8 cellular contexts compared by ENCODE assay signal in the genomic region with DNA sequence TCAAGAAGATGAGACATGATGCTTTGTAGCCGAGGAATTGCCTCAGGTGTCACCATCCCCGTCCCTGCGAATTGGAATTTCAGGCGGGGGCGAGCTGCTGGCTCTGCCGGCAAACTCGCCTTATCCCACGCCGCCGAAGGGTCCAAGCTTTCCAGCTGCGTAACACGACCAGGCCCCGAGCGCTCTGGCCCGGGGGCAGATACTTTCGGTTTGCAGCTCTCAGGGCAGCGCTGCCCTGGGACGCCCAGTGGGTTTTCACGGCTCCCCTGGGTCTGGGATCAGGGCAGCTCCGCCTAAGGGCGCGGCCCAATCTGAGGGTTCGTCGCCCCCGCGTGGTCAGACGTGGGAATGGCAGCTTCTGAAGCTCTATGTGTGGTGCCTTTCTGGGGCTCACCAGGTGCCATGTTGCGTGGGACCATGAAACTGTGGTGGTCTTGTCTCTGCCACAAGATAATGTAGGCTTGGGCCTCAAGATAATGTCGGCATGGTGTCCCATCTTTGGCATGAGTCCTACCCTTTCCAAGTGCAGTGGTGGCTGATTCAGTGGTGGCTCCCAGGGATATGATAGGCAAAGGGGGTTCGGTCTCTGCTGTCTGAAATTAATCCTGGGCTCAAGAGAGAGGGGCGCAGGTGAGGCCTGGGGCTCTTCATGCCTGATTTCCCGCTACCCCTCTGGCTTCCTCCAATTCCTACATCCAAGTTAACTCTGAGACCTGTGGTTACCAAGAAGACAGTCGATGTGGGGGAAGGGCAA. TPM values are rescaled to one million over a fixed set of nuclear protein-coding genes. Genes with fewer than 3 reads are reported as not detected.
DNase-seq lines count a peak whose midpoint lies in the region; ATAC-seq and TF ChIP-seq lines count a peak whose summit lies in the region.

No MANE protein-coding gene starts in this region.

- H3K4me2 ChIP-seq in fibroblast of lung (ENCODE audit: extremely low read depth, insufficient read depth, low read length): peak overlapping the region; percentile 71

- H3K4me3 ChIP-seq in CD4-positive, CD25-positive, alpha-beta regulatory T cell (ENCODE audit: low read depth, low read length): peak overlapping the region; percentile 62
- H3K4me3 ChIP-seq in fibroblast of lung (replicated peaks in 1 of 4; ENCODE audit: control extremely low read depth in 1 of 4, insufficient read depth in 1 of 4, low read depth in 3 of 4, low read length in 4 of 4): peak overlapping the region; percentile 41 to 72 (median 54)

- no peaks in the 10 kb centered on the region for H4K20me1 ChIP-seq in fibroblast of lung (ENCODE audit: control insufficient read depth, extremely low read depth, insufficient read depth, low read length)

- H3K27me3 ChIP-seq in CD4-positive, CD25-positive, alpha-beta regulatory T cell (ENCODE audit: control insufficient read depth, insufficient read depth, low read length): no peaks in the 10 kb centered on the region
- no peaks in the 10 kb centered on the region for H3K27me3 ChIP-seq in fibroblast of lung (ENCODE audit: control insufficient read depth, insufficient read depth, low read length)

- H3K9ac ChIP-seq in fibroblast of lung (ENCODE audit: insufficient read depth, low read length): peak overlapping the region; percentile 61

- no peaks in the 10 kb centered on the region for H3K9me3 ChIP-seq in CD4-positive, CD25-positive, alpha-beta regulatory T cell (ENCODE audit: control insufficient read depth in 2 of 2, low read length in 2 of 2)
- no peaks in the 10 kb centered on the region for H3K9me3 ChIP-seq in fibroblast of lung (ENCODE audit: control insufficient read depth, insufficient read depth, low read depth, low read length)

- peaks cover 3% of the 10 kb centered on the region for H3K36me3 Mint-ChIP-seq in CD4-positive, CD25-positive, alpha-beta regulatory T cell
- H3K36me3 Mint-ChIP-seq in naive B cell: no peaks in the 10 kb centered on the region

- no peaks in the 10 kb centered on the region for H3K9me3 Mint-ChIP-seq in CD4-positive, CD25-positive, alpha-beta regulatory T cell
- peaks cover 0 to 7% (median 4%) of the 10 kb centered on the region in 7 donors for H3K9me3 Mint-ChIP-seq in naive B cell

- H3K27ac Mint-ChIP-seq in CD4-positive, CD25-positive, alpha-beta regulatory T cell: peak overlapping the region in 1 of 3 donors; percentile 68
- H3K27ac Mint-ChIP-seq in naive B cell: peak overlapping the region; percentile 34 to 83 (median 61)

- H3K27me3 Mint-ChIP-seq in CD4-positive, CD25-positive, alpha-beta regulatory T cell: no peaks in the 10 kb centered on the region
- peaks cover 0 to 5% (median 0%) of the 10 kb centered on the region in 3 donors for H3K27me3 Mint-ChIP-seq in naive B cell

- peak overlapping the region; percentile 50 to 92 (median 82) for H3K4me3 Mint-ChIP-seq in CD4-positive, CD25-positive, alpha-beta regulatory T cell
- peak overlapping the region; percentile 74 to 90 (median 86) for H3K4me3 Mint-ChIP-seq in naive B cell

- no peak overlapping the region for H3K27ac ChIP-seq in CD4-positive, CD25-positive, alpha-beta regulatory T cell (ENCODE audit: insufficient read depth, low read length, poor library complexity, severe bottlenecking)
- peak overlapping the region; percentile 40 for H3K27ac ChIP-seq in fibroblast of lung (ENCODE audit: insufficient read depth, low read length)

- no peaks in the 10 kb centered on the region for H3K79me2 ChIP-seq in fibroblast of lung (ENCODE audit: control insufficient read depth, insufficient read depth, low read length)

- DNase-seq in CD4-positive, CD25-positive, alpha-beta regulatory T cell: peak; percentile 78 to 85 (median 81)
- peak; percentile 93 for DNase-seq in HuH-7 (ENCODE audit: low spot score)
- DNase-seq in OCI-M2 (lab: John Stamatoyannopoulos, UW; ENCODE audit: unreplicated experiment): peak; percentile 23
- peak; percentile 75 for DNase-seq in activated T-helper 1 cell treated with Interleukin-2 at 50 U/mL for 16 hours (ENCODE audit: low read depth)
- peak; percentile 70 to 82 for DNase-seq in fibroblast of lung (ENCODE audit: low read depth in 2 of 2)
- peak; percentile 77 for DNase-seq in naive B cell
- peak; percentile 63 to 73 for DNase-seq in stimulated activated CD8-positive, alpha-beta memory T cell treated with anti-CD3 and anti-CD28 coated beads, Interleukin-7, amount 100 ng/mL, for 48 hours (ENCODE audit: extremely low read depth in 1 of 2, low read depth in 1 of 2)

- TF ChIP-seq CTCF in fibroblast of lung (conservative IDR thresholded peaks at IDR 0.05 in 1 of 2, IDR thresholded peaks at IDR 0.05 in 1 of 2; ENCODE audit: low read depth in 1 of 2, low read length in 2 of 2): peak; percentile 90 to 97

- peaks cover 9% of the 10 kb centered on the region for H3K4me1 ChIP-seq in CD4-positive, CD25-positive, alpha-beta regulatory T cell (ENCODE audit: control insufficient read depth, insufficient read depth, low read length, poor library complexity, severe bottlenecking)
- H3K4me1 ChIP-seq in fibroblast of lung (ENCODE audit: control insufficient read depth, extremely low read depth, insufficient read depth, low read length): no peaks in the 10 kb centered on the region

- H3K36me3 ChIP-seq in CD4-positive, CD25-positive, alpha-beta regulatory T cell (ENCODE audit: control insufficient read depth, insufficient read depth, low read length): peaks cover 4% of the 10 kb centered on the region
- no peaks in the 10 kb centered on the region for H3K36me3 ChIP-seq in fibroblast of lung (ENCODE audit: control insufficient read depth, insufficient read depth, low read length)

- ATAC-seq in CD4-positive, CD25-positive, alpha-beta regulatory T cell (ENCODE audit: low read depth in 2 of 2): peak; percentile 97 to 98
- ATAC-seq in GM19455 (IDR thresholded peaks at IDR 0.05; ENCODE audit: unreplicated experiment) (peak; percentile 65), naive B cell (ENCODE audit: low read depth in 2 of 2) (peak; percentile 75 to 78)

- H3K4me1 Mint-ChIP-seq in CD4-positive, CD25-positive, alpha-beta regulatory T cell: peaks cover 0 to 17% (median 9%) of the 10 kb centered on the region in 4 donors
- peaks cover 23 to 44% (median 34%) of the 10 kb centered on the region in 3 donors for H3K4me1 Mint-ChIP-seq in naive B cell

- peak overlapping the region; percentile 60 for H2AFZ ChIP-seq in fibroblast of lung (ENCODE audit: low read length)

RNA-seq across cellular contexts. Expression of a gene that starts 21.0 kb away (rescaled TPM):
- total RNA-seq in CD4-positive, CD25-positive, alpha-beta regulatory T cell: 137 TPM
- 100 to 1,000 TPM in 1 of 4 donors, 10 to 100 TPM in 3; 80.3 to 102 (median 91.7) TPM for polyA plus RNA-seq in CD4-positive, CD25-positive, alpha-beta regulatory T cell
- 25.8 and 26.2 TPM in 2 replicates for total RNA-seq in fibroblast of lung
- polyA plus RNA-seq in fibroblast of lung: 53.9 and 70.0 TPM in 2 replicates
- polyA plus RNA-seq in fibroblast of lung (2012): 95.8 and 97.6 TPM in 2 replicates
- 189 and 267 TPM in 2 replicates for polyA minus RNA-seq in fibroblast of lung (ENCODE audit: low replicate concordance)
- polyA plus RNA-seq in naive B cell (ENCODE audit: low read depth in 6 of 6): 100 to 1,000 TPM in 1 of 6 donors, 10 to 100 TPM in 5; 62.0 to 113 (median 77.9) TPM

RNA-seq across cellular contexts. Expression of a gene that starts 28.8 kb away (rescaled TPM):
- total RNA-seq in CD4-positive, CD25-positive, alpha-beta regulatory T cell: 15.1 TPM
- polyA plus RNA-seq in CD4-positive, CD25-positive, alpha-beta regulatory T cell: 10 to 100 TPM; 19.5 to 23.5 (median 21.7) TPM
- 3.9 and 4.8 TPM in 2 replicates for total RNA-seq in fibroblast of lung
- 28.1 and 51.8 TPM in 2 replicates for polyA plus RNA-seq in fibroblast of lung
- 22.2 and 39.9 TPM in 2 replicates for polyA plus RNA-seq in fibroblast of lung (2012)
- polyA minus RNA-seq in fibroblast of lung (ENCODE audit: low replicate concordance): 11.9 and 54.0 TPM in 2 replicates
- 1 to 10 TPM; 1.1 to 3.3 (median 2.1) TPM for polyA plus RNA-seq in naive B cell (ENCODE audit: low read depth in 6 of 6)

RNA-seq across cellular contexts. Expression of a gene that starts 32.6 kb away (rescaled TPM):
- not detected for total RNA-seq in CD4-positive, CD25-positive, alpha-beta regulatory T cell
- polyA plus RNA-seq in CD4-positive, CD25-positive, alpha-beta regulatory T cell: not detected
- not detected in 2 replicates for total RNA-seq in fibroblast of lung
- polyA plus RNA-seq in fibroblast of lung (not detected in 2 replicates), naive B cell (ENCODE audit: low read depth in 6 of 6) (not detected)
- not detected in 2 replicates for polyA plus RNA-seq in fibroblast of lung (2012)
- polyA minus RNA-seq in fibroblast of lung (ENCODE audit: low replicate concordance): not detected in 2 replicates

RNA-seq across cellular contexts. Expression of a gene that starts 58.8 kb away (rescaled TPM):
- not detected for total RNA-seq in CD4-positive, CD25-positive, alpha-beta regulatory T cell
- under 1 TPM; 0.18 to 0.56 (median 0.23) TPM for polyA plus RNA-seq in CD4-positive, CD25-positive, alpha-beta regulatory T cell
- total RNA-seq in fibroblast of lung: under 0.01 TPM in 1 of 2 replicates, not detected in the other
- polyA plus RNA-seq in fibroblast of lung (0.14 TPM in 1 of 2 replicates, not detected in the other), naive B cell (ENCODE audit: low read depth in 6 of 6) (under 1 TPM in 4 of 6 donors, not detected in 2; 0.14 to 0.29 (median 0.21) TPM)
- polyA plus RNA-seq in fibroblast of lung (2012): 0.25 and 0.83 TPM in 2 replicates
- 0.16 TPM in 1 of 2 replicates, not detected in the other for polyA minus RNA-seq in fibroblast of lung (ENCODE audit: low replicate concordance)

Comparison
In these comparisons a context has a peak if more than half of its experiments do, and no peak if none do; other contexts are left out.
1. DNase-seq: peak in every context shown above with its lines; median percentile 93 in HuH-7; 81 in CD4-positive, CD25-positive, alpha-beta regulatory T cell; 77 in naive B cell; 76 in fibroblast of lung; 75 in activated T-helper 1 cell treated with Interleukin-2 at 50 U/mL for 16 hours; 68 in stimulated activated CD8-positive, alpha-beta memory T cell treated with anti-CD3 and anti-CD28 coated beads, Interleukin-7, amount 100 ng/mL, for 48 hours; 23 in OCI-M2.
2. RNA of a gene that starts 28.8 kb away (polyA plus RNA-seq): 22.2 to 51.8 TPM in fibroblast of lung and 19.5 to 23.5 TPM in CD4-positive, CD25-positive, alpha-beta regulatory T cell; 1.1 to 3.3 TPM in naive B cell; every median in the first group is over 4 times any median in the second.
3. Peak in every context shown above with its lines, with median percentiles within 50 percentile points of each other: ATAC-seq.